1 cellular context compared by ENCODE assay signal in the genomic region with DNA sequence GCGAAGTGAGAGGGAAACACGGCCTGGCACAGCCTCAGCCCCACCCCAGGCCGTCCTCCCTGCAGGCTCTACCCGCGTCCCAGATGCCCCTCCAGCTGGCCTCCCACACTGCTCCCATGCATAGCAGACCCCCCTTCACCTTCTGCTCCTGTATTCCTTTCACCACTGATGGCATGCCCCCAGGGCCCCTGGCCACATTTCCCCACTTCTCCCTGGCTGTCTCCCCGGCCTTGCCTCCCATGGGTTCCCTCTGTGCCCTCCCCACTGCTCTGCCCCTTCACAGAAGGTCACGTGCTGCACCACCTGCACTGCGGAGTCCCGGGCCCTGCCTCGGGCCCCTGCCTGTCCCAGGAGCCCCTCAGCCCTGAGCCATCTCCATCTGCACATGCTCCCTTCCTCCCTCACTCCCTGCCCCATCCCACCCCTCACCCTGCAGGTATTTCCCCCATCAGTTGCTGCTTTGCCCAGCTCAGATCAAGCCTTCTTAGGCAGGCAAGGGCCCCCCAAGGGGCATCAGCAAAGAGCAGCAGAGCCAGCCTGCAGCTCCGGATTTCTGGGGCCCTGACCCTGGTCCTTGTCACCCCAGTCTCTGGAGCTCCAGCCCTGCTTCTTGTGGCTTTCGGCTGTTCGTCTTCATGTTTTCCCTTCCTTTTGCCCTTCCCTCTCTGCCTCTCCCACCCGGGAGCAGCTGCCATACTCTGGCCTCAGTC.
TF ChIP-seq lines count a peak whose summit lies in the region.

No MANE protein-coding gene starts in this region.

TF ChIP-seq in HEK293T, 16 proteins besides CTCF, POLR2A, EP300 and RAD21 (continued from another document):
- TF ChIP-seq ELF4 (IDR thresholded peaks at IDR 0.05) (no peak), SP1 (IDR thresholded peaks at IDR 0.05) (no peak), ZNF384 (IDR thresholded peaks at IDR 0.05) (no peak), ARNT (IDR thresholded peaks at IDR 0.05) (no peak), CTBP1 (IDR thresholded peaks at IDR 0.05; ENCODE audit: borderline replicate concordance) (no peak), FOXM1 (IDR thresholded peaks at IDR 0.05; ENCODE audit: borderline replicate concordance) (no peak), TARDBP (IDR thresholded peaks at IDR 0.05) (no peak)
TF ChIP-seq in HEK293T: peak in this region for 0.
